In the genomic region with DNA sequence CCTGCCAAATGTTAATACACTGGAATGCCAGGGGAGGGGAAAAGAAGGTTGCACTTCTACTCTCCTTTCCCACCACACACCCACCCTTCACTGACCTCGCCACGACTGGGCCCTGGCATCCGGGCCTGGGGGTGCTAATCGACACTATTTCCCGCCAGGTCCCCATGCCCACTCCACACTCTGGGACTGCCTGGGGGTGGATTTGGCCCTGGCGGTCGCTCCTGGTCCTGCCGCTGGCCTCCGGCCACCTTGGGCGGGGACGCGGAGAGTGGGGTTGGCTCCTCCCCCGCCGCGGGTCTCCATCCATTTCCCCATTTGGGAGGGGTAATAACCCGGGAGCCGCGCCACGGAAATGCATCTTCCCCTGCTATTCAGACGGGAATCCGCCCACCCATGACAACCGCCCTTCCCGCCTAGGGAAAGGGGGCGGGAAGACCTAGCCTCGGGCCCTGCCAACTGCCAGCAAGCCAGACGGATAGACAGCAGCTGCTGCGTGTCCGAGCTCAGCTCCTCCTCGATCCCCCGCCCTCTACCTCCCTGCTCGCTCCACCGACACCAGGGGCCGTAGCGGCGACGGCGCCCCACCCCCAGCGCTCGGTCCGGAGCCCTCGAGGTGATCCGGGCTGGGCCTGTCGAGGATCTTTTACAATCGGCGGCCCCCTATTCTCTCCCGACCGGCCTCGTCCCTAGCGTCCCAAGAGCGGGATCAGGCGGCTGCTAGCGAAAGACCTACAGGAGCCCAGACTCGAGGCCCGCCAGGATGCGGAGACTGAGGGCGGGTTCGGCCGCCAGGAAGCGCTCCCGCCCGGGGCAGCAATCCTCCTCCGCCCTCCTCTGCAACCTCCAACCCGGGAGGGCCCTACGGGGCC, we compare ENCODE assay signal across 8 cellular contexts.
A peak's percentile ranks its signal among the peaks of the same experiment; 100 is the strongest.
DNase-seq lines count a peak whose midpoint lies in the region; ATAC-seq, FAIRE-seq and TF ChIP-seq lines count a peak whose summit lies in the region.

No MANE protein-coding gene starts in this region.

- H3K4me2 ChIP-seq in Loucy (ENCODE audit: low read depth, low read length, poor library complexity, severe bottlenecking) (peak overlapping the region; percentile 71), SK-N-SH (peak overlapping the region; percentile 76), astrocyte (ENCODE audit: low read length) (peak overlapping the region; percentile 85), osteoblast (ENCODE audit: insufficient read depth, low read length) (peak overlapping the region; percentile 80)

- H3K9me2 ChIP-seq in Loucy (replicated peaks; ENCODE audit: low read depth, low read length) = no peaks in the 10 kb centered on the region
- H3K9me2 ChIP-seq in SK-N-SH = no peaks in the 10 kb centered on the region

- intact Hi-C loops in heart left ventricle (cut with DNase I) = loop anchor here in 6 of 10 donors (1.0 to 10.0 kb wide), 7 partner anchors 112 to 244 kb away; partner anchors contain the start of gene SLC16A2 (in 5 of the 6)

- no peaks in the 10 kb centered on the region for H3K79me2 ChIP-seq in Loucy (ENCODE audit: insufficient read depth, low read length)
- H3K79me2 ChIP-seq in SK-N-SH (ENCODE audit: insufficient read depth) = no peaks in the 10 kb centered on the region
- H3K79me2 ChIP-seq in astrocyte (ENCODE audit: insufficient read depth, low read length) = no peaks in the 10 kb centered on the region
- H3K79me2 ChIP-seq in osteoblast (ENCODE audit: insufficient read depth, low read length) = no peaks in the 10 kb centered on the region

- H3K27me3 ChIP-seq in Loucy (ENCODE audit: insufficient read depth, low read length, poor library complexity, severe bottlenecking) (no peaks in the 10 kb centered on the region), SK-N-SH (ENCODE audit: insufficient read depth) (peaks cover 14% of the 10 kb centered on the region; the same call in 1 of the 2 replicates), astrocyte (ENCODE audit: insufficient read depth, low read length) (no peaks in the 10 kb centered on the region), heart left ventricle (peaks cover 0 to 9% (median 0%) of the 10 kb centered on the region in 9 donors), osteoblast (ENCODE audit: insufficient read depth, low read length) (no peaks in the 10 kb centered on the region), HAP-1 (ENCODE audit: low read depth) (no peaks in the 10 kb centered on the region)

- H3K4me3 Mint-ChIP-seq in astrocyte (ENCODE audit: unreplicated experiment) = peak overlapping the region; percentile 79

- peak in 1 of 2 donors; percentile 41 for TF ChIP-seq POLR2A in heart left ventricle (IDR thresholded peaks at IDR 0.05)

- CTCF ChIA-PET in SK-N-SH (lab: Yijun Ruan, JAX) = interaction anchor here (1.0 to 4.3 kb wide), 7 partner anchors 9 to 153 kb away, joined by 3 to 36 read pairs (median 6); partner anchors contain the start of gene SLC16A2

- ATAC-seq in GM21786 (IDR thresholded peaks at IDR 0.05; ENCODE audit: unreplicated experiment) (peak; percentile 51), heart left ventricle (peak; percentile 73 to 93 (median 90))

- H4K20me1 ChIP-seq in Loucy (ENCODE audit: insufficient read depth, low read length, poor library complexity, severe bottlenecking) = no peaks in the 10 kb centered on the region
- no peaks in the 10 kb centered on the region for H4K20me1 ChIP-seq in SK-N-SH (ENCODE audit: insufficient read depth)
- H4K20me1 ChIP-seq in astrocyte (ENCODE audit: insufficient read depth, low read length) = no peaks in the 10 kb centered on the region
- H4K20me1 ChIP-seq in osteoblast (ENCODE audit: insufficient read depth, low read length) = no peaks in the 10 kb centered on the region

- H3K4me1 Mint-ChIP-seq in astrocyte (ENCODE audit: low read depth, unreplicated experiment) = peaks cover 9% of the 10 kb centered on the region

- POLR2A ChIA-PET in SK-N-SH (lab: Yijun Ruan, JAX) = interaction anchor here (1.7 kb wide), 1 partner anchor 115 kb away, joined by 5 read pairs; the partner anchor contains the start of gene SLC16A2

- H3K36me3 ChIP-seq in Loucy (ENCODE audit: insufficient read depth, low read length) = no peaks in the 10 kb centered on the region
- no peaks in the 10 kb centered on the region for H3K36me3 ChIP-seq in SK-N-SH (replicated peaks in 1 of 2; ENCODE audit: control insufficient read depth in 1 of 2, insufficient read depth in 2 of 2, low read length in 1 of 2)
- H3K36me3 ChIP-seq in astrocyte (ENCODE audit: insufficient read depth, low read length) = no peaks in the 10 kb centered on the region
- peaks cover 0 to 3% (median 0%) of the 10 kb centered on the region in 9 donors for H3K36me3 ChIP-seq in heart left ventricle
- no peaks in the 10 kb centered on the region for H3K36me3 ChIP-seq in osteoblast (ENCODE audit: insufficient read depth, low read length)
- H3K36me3 ChIP-seq in HAP-1 (replicated peaks) = no peaks in the 10 kb centered on the region

- TF ChIP-seq RAD21 in SK-N-SH (IDR thresholded peaks at IDR 0.05; ENCODE audit: low read length) = no peak

- H3K27ac Mint-ChIP-seq in astrocyte (ENCODE audit: unreplicated experiment) = no peak overlapping the region

- no peak for TF ChIP-seq EP300 in SK-N-SH (IDR thresholded peaks at IDR 0.05; ENCODE audit: borderline replicate concordance in 1 of 2, low read depth in 1 of 2, low read length in 1 of 2)

- H3K4me3 ChIP-seq in Loucy (ENCODE audit: low read length, poor library complexity, severe bottlenecking) (peak overlapping the region; percentile 84), SK-N-SH (ENCODE audit: low read depth in 2 of 2, low read length in 1 of 2) (peak overlapping the region; percentile 51 to 57), astrocyte (ENCODE audit: insufficient read depth, low read depth, low read length) (peak overlapping the region; percentile 47), heart left ventricle (peak overlapping the region; percentile 15 to 72 (median 54)), osteoblast (ENCODE audit: insufficient read depth, low read length) (peak overlapping the region; percentile 69), HAP-1 (no peak overlapping the region)

- FAIRE-seq in astrocyte (lab: Jason Lieb, UNC) = no peak

- H3F3A ChIP-seq in Loucy (ENCODE audit: low read depth) (no peaks in the 10 kb centered on the region), SK-N-SH (replicated peaks; ENCODE audit: insufficient read depth) (peaks cover 9% of the 10 kb centered on the region)

- H3K36me3 Mint-ChIP-seq in astrocyte (ENCODE audit: low read depth, unreplicated experiment) = peaks cover 2% of the 10 kb centered on the region

- H3K9me3 Mint-ChIP-seq in astrocyte (ENCODE audit: unreplicated experiment) = no peaks in the 10 kb centered on the region

- H3K4me1 ChIP-seq in Loucy (ENCODE audit: insufficient read depth, low read length, poor library complexity, severe bottlenecking) = peaks cover 5% of the 10 kb centered on the region
- H3K4me1 ChIP-seq in SK-N-SH (ENCODE audit: control insufficient read depth in 1 of 2, insufficient read depth in 2 of 2, low read depth in 1 of 2, low read length in 1 of 2) = peaks cover 0 to 5% of the 10 kb centered on the region in 2 experiments; a peak in 1 of 4 replicates
- H3K4me1 ChIP-seq in astrocyte (ENCODE audit: insufficient read depth, low read length) = peaks cover 10% of the 10 kb centered on the region
- H3K4me1 ChIP-seq in heart left ventricle = peaks cover 0 to 14% (median 1%) of the 10 kb centered on the region in 12 donors
- peaks cover 15% of the 10 kb centered on the region for H3K4me1 ChIP-seq in osteoblast (ENCODE audit: insufficient read depth, low read length)
- peaks cover 15% of the 10 kb centered on the region for H3K4me1 ChIP-seq in HAP-1

- no peak for TF ChIP-seq CTCF in Loucy (conservative IDR thresholded peaks at IDR 0.05; ENCODE audit: low read length)
- peak; percentile 48 for TF ChIP-seq CTCF in SK-N-SH (IDR thresholded peaks at IDR 0.05)
- TF ChIP-seq CTCF in astrocyte (IDR thresholded peaks at IDR 0.05; ENCODE audit: insufficient read depth, low read depth, low read length) = no peak
- peak; percentile 1 to 53 (median 30) for TF ChIP-seq CTCF in heart left ventricle (IDR thresholded peaks at IDR 0.05)
- TF ChIP-seq CTCF in osteoblast (IDR thresholded peaks at IDR 0.05; ENCODE audit: extremely low read depth, low read depth, low read length) = peak; percentile 30

- H3K9me3 ChIP-seq in Loucy (ENCODE audit: insufficient read depth, low read depth, low read length) = no peaks in the 10 kb centered on the region
- H3K9me3 ChIP-seq in SK-N-SH = no peaks in the 10 kb centered on the region
- H3K9me3 ChIP-seq in astrocyte (ENCODE audit: insufficient read depth, low read depth, low read length) = no peaks in the 10 kb centered on the region
- no peaks in the 10 kb centered on the region for H3K9me3 ChIP-seq in heart left ventricle
- no peaks in the 10 kb centered on the region for H3K9me3 ChIP-seq in osteoblast (ENCODE audit: low read depth, low read length)
- H3K9me3 ChIP-seq in HAP-1 = no peaks in the 10 kb centered on the region

- H3K27ac ChIP-seq in SK-N-SH (ENCODE audit: low read depth in 2 of 2, low read length in 1 of 2) = peak overlapping the region; percentile 38 to 72; a peak in 3 of 4 replicates
- H3K27ac ChIP-seq in astrocyte (ENCODE audit: low read depth, low read length) = peak overlapping the region; percentile 42
- peak overlapping the region; percentile 76 to 96 (median 88) for H3K27ac ChIP-seq in heart left ventricle
- peak overlapping the region; percentile 37 for H3K27ac ChIP-seq in osteoblast (ENCODE audit: low read depth, low read length)

- no peaks in the 10 kb centered on the region for H3K27me3 Mint-ChIP-seq in astrocyte (ENCODE audit: low read depth, unreplicated experiment)

- peak; percentile 93 for DNase-seq in EL
- peak; percentile 86 for DNase-seq in SK-N-SH
- DNase-seq in astrocyte (ENCODE audit: low read depth) = peak; percentile 85
- DNase-seq in heart left ventricle = peak; percentile 87 to 93 (median 91)
- DNase-seq in osteoblast (ENCODE audit: insufficient read length, low spot score, missing footprints) = peak; percentile 93
- no peak for DNase-seq in HAP-1 (ENCODE audit: low spot score in 2 of 2)

- WGBS in SK-N-SH (ENCODE audit: low lambda C conversion rate) = 0% methylated on average over 13 of the region's 64 CpGs
- WGBS in heart left ventricle, 4 donors = 1 to 44% (median 20%) methylated on average over 31 to 64 of the region's 64 CpGs

- in situ Hi-C loops in HAP-1 (cut with MboI; ENCODE audit: low sequenced_read_pairs) = loop anchor here (25.0 kb wide), 1 partner anchor 674 kb away; the partner anchor contains the start of gene XIST

- peak overlapping the region; percentile 79 for H2AFZ ChIP-seq in Loucy (ENCODE audit: low read length)
- peak overlapping the region; percentile 87 for H2AFZ ChIP-seq in SK-N-SH (ENCODE audit: low read depth)
- H2AFZ ChIP-seq in astrocyte (ENCODE audit: low read depth, low read length) = peak overlapping the region; percentile 66
- H2AFZ ChIP-seq in osteoblast (ENCODE audit: low read length) = peak overlapping the region; percentile 60

- H3K9ac ChIP-seq in Loucy (ENCODE audit: low read depth, low read length, poor library complexity, severe bottlenecking) = peak overlapping the region; percentile 79
- H3K9ac ChIP-seq in SK-N-SH = peak overlapping the region; percentile 53
- peak overlapping the region; percentile 70 for H3K9ac ChIP-seq in astrocyte (ENCODE audit: low read length)

TF ChIP-seq in SK-N-SH, 30 proteins besides CTCF, POLR2A, EP300 and RAD21 (continues in another document):
- TF ChIP-seq MXI1 (IDR thresholded peaks at IDR 0.05; ENCODE audit: low read depth, low read length) = no peak
- TF ChIP-seq MEF2A (IDR thresholded peaks at IDR 0.05; ENCODE audit: borderline replicate concordance, low read depth) = no peak

Comparison
In these comparisons a context has a peak if more than half of its experiments do, and no peak if none do; other contexts are left out.
1. DNase-seq: peak in EL (single experiment), SK-N-SH (single experiment), astrocyte (single experiment), heart left ventricle (5 of 5) and osteoblast (single experiment); none in HAP-1 (0 of 2).
2. CTCF ChIP-seq: peak in SK-N-SH (single experiment), heart left ventricle (12 of 12) and osteoblast (single experiment); none in Loucy (single experiment) and astrocyte (single experiment).
3. H3K27ac ChIP-seq: peak in every context shown above with its lines; median percentile 88 in heart left ventricle; 55 in SK-N-SH; 42 in astrocyte; 37 in osteoblast.
4. Peak in every context shown above with its lines, with median percentiles within 50 percentile points of each other: H2AFZ ChIP-seq, H3K4me2 ChIP-seq and H3K9ac ChIP-seq.